Comparison of ENCODE assay signal across 1 cellular context in the genomic region with DNA sequence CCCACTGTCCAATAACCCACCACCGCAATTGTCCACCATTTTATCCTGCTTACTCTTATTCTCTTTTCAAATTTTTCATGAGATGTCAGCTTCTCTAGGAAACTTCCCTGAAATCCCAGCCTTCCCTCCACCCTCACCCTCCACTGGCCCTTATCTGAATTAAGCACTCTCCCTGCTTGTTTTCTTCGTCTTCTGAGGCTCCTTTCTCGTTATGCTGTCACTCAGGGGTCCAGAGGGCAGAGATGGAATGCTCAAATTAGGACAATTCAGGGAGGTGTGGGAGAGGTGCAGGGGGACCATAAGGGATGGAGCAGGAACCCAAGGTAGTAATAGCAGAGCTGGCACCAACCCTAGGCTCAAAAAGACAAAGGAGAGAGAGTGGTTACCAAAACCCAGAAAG.
TF ChIP-seq lines count a peak whose summit lies in the region.

No MANE protein-coding gene starts in this region.

TF ChIP-seq in GM23338, 12 proteins besides CTCF, POLR2A, EP300 and RAD21 (continued from another document):
- TF ChIP-seq, protein P1, sequence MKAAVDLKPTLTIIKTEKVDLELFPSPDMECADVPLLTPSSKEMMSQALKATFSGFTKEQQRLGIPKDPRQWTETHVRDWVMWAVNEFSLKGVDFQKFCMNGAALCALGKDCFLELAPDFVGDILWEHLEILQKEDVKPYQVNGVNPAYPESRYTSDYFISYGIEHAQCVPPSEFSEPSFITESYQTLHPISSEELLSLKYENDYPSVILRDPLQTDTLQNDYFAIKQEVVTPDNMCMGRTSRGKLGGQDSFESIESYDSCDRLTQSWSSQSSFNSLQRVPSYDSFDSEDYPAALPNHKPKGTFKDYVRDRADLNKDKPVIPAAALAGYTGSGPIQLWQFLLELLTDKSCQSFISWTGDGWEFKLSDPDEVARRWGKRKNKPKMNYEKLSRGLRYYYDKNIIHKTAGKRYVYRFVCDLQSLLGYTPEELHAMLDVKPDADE (IDR thresholded peaks at IDR 0.05), result no peak
- TF ChIP-seq STAT1 (IDR thresholded peaks at IDR 0.05; ENCODE audit: unreplicated experiment), result no peak
- TF ChIP-seq CREB1 (CRISPR knock-in tag; IDR thresholded peaks at IDR 0.05; ENCODE audit: low read depth), result no peak
- TF ChIP-seq EZH2 (IDR thresholded peaks at IDR 0.05; ENCODE audit: low read depth, unreplicated experiment), result no peak
- TF ChIP-seq, protein P2, sequence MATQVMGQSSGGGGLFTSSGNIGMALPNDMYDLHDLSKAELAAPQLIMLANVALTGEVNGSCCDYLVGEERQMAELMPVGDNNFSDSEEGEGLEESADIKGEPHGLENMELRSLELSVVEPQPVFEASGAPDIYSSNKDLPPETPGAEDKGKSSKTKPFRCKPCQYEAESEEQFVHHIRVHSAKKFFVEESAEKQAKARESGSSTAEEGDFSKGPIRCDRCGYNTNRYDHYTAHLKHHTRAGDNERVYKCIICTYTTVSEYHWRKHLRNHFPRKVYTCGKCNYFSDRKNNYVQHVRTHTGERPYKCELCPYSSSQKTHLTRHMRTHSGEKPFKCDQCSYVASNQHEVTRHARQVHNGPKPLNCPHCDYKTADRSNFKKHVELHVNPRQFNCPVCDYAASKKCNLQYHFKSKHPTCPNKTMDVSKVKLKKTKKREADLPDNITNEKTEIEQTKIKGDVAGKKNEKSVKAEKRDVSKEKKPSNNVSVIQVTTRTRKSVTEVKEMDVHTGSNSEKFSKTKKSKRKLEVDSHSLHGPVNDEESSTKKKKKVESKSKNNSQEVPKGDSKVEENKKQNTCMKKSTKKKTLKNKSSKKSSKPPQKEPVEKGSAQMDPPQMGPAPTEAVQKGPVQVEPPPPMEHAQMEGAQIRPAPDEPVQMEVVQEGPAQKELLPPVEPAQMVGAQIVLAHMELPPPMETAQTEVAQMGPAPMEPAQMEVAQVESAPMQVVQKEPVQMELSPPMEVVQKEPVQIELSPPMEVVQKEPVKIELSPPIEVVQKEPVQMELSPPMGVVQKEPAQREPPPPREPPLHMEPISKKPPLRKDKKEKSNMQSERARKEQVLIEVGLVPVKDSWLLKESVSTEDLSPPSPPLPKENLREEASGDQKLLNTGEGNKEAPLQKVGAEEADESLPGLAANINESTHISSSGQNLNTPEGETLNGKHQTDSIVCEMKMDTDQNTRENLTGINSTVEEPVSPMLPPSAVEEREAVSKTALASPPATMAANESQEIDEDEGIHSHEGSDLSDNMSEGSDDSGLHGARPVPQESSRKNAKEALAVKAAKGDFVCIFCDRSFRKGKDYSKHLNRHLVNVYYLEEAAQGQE (IDR thresholded peaks at IDR 0.05; ENCODE audit: unreplicated experiment), result no peak
- TF ChIP-seq, protein P3, sequence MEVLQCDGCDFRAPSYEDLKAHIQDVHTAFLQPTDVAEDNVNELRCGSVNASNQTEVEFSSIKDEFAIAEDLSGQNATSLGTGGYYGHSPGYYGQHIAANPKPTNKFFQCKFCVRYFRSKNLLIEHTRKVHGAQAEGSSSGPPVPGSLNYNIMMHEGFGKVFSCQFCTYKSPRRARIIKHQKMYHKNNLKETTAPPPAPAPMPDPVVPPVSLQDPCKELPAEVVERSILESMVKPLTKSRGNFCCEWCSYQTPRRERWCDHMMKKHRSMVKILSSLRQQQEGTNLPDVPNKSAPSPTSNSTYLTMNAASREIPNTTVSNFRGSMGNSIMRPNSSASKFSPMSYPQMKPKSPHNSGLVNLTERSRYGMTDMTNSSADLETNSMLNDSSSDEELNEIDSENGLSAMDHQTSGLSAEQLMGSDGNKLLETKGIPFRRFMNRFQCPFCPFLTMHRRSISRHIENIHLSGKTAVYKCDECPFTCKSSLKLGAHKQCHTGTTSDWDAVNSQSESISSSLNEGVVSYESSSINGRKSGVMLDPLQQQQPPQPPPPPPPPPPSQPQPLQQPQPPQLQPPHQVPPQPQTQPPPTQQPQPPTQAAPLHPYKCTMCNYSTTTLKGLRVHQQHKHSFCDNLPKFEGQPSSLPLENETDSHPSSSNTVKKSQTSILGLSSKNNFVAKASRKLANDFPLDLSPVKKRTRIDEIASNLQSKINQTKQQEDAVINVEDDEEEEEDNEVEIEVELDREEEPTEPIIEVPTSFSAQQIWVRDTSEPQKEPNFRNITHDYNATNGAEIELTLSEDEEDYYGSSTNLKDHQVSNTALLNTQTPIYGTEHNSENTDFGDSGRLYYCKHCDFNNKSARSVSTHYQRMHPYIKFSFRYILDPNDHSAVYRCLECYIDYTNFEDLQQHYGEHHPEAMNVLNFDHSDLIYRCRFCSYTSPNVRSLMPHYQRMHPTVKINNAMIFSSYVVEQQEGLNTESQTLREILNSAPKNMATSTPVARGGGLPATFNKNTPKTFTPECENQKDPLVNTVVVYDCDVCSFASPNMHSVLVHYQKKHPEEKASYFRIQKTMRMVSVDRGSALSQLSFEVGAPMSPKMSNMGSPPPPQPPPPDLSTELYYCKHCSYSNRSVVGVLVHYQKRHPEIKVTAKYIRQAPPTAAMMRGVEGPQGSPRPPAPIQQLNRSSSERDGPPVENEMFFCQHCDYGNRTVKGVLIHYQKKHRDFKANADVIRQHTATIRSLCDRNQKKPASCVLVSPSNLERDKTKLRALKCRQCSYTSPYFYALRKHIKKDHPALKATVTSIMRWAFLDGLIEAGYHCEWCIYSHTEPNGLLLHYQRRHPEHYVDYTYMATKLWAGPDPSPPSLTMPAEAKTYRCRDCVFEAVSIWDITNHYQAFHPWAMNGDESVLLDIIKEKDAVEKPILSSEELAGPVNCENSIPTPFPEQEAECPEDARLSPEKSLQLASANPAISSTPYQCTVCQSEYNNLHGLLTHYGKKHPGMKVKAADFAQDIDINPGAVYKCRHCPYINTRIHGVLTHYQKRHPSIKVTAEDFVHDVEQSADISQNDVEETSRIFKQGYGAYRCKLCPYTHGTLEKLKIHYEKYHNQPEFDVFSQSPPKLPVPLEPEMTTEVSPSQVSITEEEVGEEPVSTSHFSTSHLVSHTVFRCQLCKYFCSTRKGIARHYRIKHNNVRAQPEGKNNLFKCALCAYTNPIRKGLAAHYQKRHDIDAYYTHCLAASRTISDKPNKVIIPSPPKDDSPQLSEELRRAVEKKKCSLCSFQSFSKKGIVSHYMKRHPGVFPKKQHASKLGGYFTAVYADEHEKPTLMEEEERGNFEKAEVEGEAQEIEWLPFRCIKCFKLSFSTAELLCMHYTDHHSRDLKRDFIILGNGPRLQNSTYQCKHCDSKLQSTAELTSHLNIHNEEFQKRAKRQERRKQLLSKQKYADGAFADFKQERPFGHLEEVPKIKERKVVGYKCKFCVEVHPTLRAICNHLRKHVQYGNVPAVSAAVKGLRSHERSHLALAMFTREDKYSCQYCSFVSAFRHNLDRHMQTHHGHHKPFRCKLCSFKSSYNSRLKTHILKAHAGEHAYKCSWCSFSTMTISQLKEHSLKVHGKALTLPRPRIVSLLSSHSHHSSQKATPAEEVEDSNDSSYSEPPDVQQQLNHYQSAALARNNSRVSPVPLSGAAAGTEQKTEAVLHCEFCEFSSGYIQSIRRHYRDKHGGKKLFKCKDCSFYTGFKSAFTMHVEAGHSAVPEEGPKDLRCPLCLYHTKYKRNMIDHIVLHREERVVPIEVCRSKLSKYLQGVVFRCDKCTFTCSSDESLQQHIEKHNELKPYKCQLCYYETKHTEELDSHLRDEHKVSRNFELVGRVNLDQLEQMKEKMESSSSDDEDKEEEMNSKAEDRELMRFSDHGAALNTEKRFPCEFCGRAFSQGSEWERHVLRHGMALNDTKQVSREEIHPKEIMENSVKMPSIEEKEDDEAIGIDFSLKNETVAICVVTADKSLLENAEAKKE (CRISPR knock-in tag; IDR thresholded peaks at IDR 0.05), result no peak
- no peak for TF ChIP-seq ZNF331 (CRISPR knock-in tag; IDR thresholded peaks at IDR 0.05; ENCODE audit: low read depth)
- no peak for TF ChIP-seq NANOG (IDR thresholded peaks at IDR 0.05; ENCODE audit: borderline replicate concordance)
